9 cellular contexts compared by ENCODE assay signal in genomic region chr3:16818194-16818593, GRCh38.
"Had no signal": no experiment of that assay in that cellular context is flagged by ENCODE, and none has a peak within 500 bp of the region (broad histone marks: within the 10 kb centered on the region; RNA-seq: fewer than 3 reads in every experiment).

No MANE protein-coding gene starts in this region.

- ATAC-seq: HepG2 had no signal

- H3K27ac ChIP-seq: GM23248, HL-60, KMS-11 had no signal

- H3K9ac ChIP-seq: GM23248, KMS-11 had no signal

- H2AFZ ChIP-seq: GM23248 had no signal

- H3K27ac Mint-ChIP-seq: IgD-negative memory B cell had no signal

- H3K4me2 ChIP-seq: KMS-11 had no signal

- DNase-seq: GM23248, GOT3, H7, HCEC 1CT, KBM-7 had no signal

- H3K4me3 ChIP-seq: GM23248 had no signal
